In the genomic region with DNA sequence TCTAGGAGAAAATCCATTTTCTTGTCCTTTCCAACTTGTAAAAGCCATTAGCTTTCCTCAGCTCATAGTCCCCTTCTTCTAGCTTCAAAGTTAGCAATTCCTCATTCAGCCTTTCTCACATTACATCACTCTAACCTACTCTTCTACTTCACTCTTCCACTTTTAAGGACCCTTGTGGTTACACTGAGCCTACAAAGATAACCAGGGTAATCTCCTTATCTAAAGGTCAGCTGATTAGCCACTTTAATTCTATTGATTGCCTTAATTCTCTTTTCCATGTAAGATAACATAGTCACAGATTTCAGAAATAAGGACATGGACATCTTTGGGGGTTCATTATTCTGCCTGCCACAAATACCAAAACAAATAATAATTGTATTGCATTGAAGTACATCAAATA, we compare ENCODE assay signal across 21 cellular contexts. TPM values are rescaled to one million over a fixed set of nuclear protein-coding genes. Genes with fewer than 3 reads are reported as not detected.
A peak's percentile ranks its signal among the peaks of the same experiment; 100 is the strongest.
DNase-seq lines count a peak whose midpoint lies in the region; ATAC-seq, FAIRE-seq and TF ChIP-seq lines count a peak whose summit lies in the region.
"Had no signal": no experiment of that assay in that cellular context is flagged by ENCODE, and none has a peak within 500 bp of the region (broad histone marks: within the 10 kb centered on the region; RNA-seq: fewer than 3 reads in every experiment).

No MANE protein-coding gene starts in this region.

- FAIRE-seq in HepG2 (lab: Jason Lieb, UNC): no peak
- FAIRE-seq: A204.1 had no signal

- TF ChIP-seq CTCF in HepG2 (CRISPR knock-in tag; IDR thresholded peaks at IDR 0.05) (no peak), right lobe of liver (IDR thresholded peaks at IDR 0.05) (no peak), glutamatergic neuron (IDR thresholded peaks at IDR 0.05; ENCODE audit: partially characterized antibody, unreplicated experiment) (no peak), Peyer's patch (IDR thresholded peaks at IDR 0.05) (no peak)

- H3K27me3 ChIP-seq in HepG2 (ENCODE audit: control insufficient read depth in 1 of 2, insufficient read depth in 2 of 2, low read length in 2 of 2) (no peaks in the 10 kb centered on the region), right lobe of liver (no peaks in the 10 kb centered on the region), Peyer's patch (no peaks in the 10 kb centered on the region)
- H3K27me3 ChIP-seq: BE2C had no signal

- peaks cover 3% of the 10 kb centered on the region for H3K4me1 Mint-ChIP-seq in glutamatergic neuron (ENCODE audit: low read depth, unreplicated experiment)
- H3K4me1 Mint-ChIP-seq: CD4-positive, CD25-positive, alpha-beta regulatory T cell; CD8-positive, alpha-beta memory T cell had no signal

- H3K36me3 ChIP-seq in HepG2 (replicated peaks in 1 of 2; ENCODE audit: control insufficient read depth in 1 of 2, insufficient read depth in 2 of 2, low read length in 2 of 2) (no peaks in the 10 kb centered on the region), right lobe of liver (no peaks in the 10 kb centered on the region), Peyer's patch (no peaks in the 10 kb centered on the region)
- H3K36me3 ChIP-seq: BE2C had no signal

- H3K36me3 Mint-ChIP-seq in glutamatergic neuron (ENCODE audit: unreplicated experiment): peaks cover 13% of the 10 kb centered on the region
- H3K36me3 Mint-ChIP-seq: CD4-positive, CD25-positive, alpha-beta regulatory T cell had no signal

- POLR2A ChIA-PET in HepG2 (lab: Yijun Ruan, JAX): no interaction called here

- H3K79me2 ChIP-seq in HepG2 (ENCODE audit: insufficient read depth, low read length): no peaks in the 10 kb centered on the region

- no TSS peak for BruUV-seq in HepG2 (replicated peaks; lab: Mats Ljungman, UMichigan)

- peak overlapping the region; percentile 32; the same call in 1 of the 2 replicates for H3K4me2 ChIP-seq in HepG2 (ENCODE audit: low read depth, low read length)

- no peak for TF ChIP-seq EP300 in HepG2 (IDR thresholded peaks at IDR 0.05; ENCODE audit: low read depth in 2 of 2, low read length in 2 of 2)
- no peak for TF ChIP-seq EP300 in HepG2 (CRISPR knock-in tag; IDR thresholded peaks at IDR 0.05; ENCODE audit: borderline replicate concordance)

- H4K20me1 ChIP-seq in HepG2 (ENCODE audit: insufficient read depth, low read length): no peaks in the 10 kb centered on the region

- H3K9me3 ChIP-seq in HepG2 (ENCODE audit: low read length) (peaks cover 4% of the 10 kb centered on the region), right lobe of liver (no peaks in the 10 kb centered on the region), Peyer's patch (no peaks in the 10 kb centered on the region)
- H3K9me3 ChIP-seq: BE2C had no signal

- DNase-seq in HepG2 (ENCODE audit: low spot score) (no peak), right lobe of liver (no peak), NCI-H82 treated with DMSO at 0.1 percent for 48 hours (lab: John Stamatoyannopoulos, UW; ENCODE audit: unreplicated experiment) (peak; percentile 84), glutamatergic neuron (no peak), Peyer's patch (no peak)
- DNase-seq: ACHN; BE2C; C1 segment of cervical spinal cord; CD4-positive, CD25-positive, alpha-beta regulatory T cell; CD8-positive, alpha-beta memory T cell; COR-L47; GF-D8; GOT3; H7; IMR-90; KBM-7 had no signal

- CTCF ChIA-PET in HepG2 (lab: Yijun Ruan, JAX; ENCODE audit: low intra/inter-chr PET ratio, low total read pairs): no interaction called here

- H3K27ac Mint-ChIP-seq in glutamatergic neuron (ENCODE audit: unreplicated experiment): peak overlapping the region; percentile 57
- H3K27ac Mint-ChIP-seq: CD4-positive, CD25-positive, alpha-beta regulatory T cell; CD8-positive, alpha-beta memory T cell had no signal

- intact Hi-C loops in HepG2 (cut with micrococcal nuclease; ENCODE audit: unreplicated experiment): no loop called here
- intact Hi-C loops in right lobe of liver (cut with DNase I): no loop called here

- TF ChIP-seq RAD21 in HepG2 (CRISPR knock-in tag; IDR thresholded peaks at IDR 0.05): no peak

- H3K9me3 Mint-ChIP-seq in glutamatergic neuron (ENCODE audit: unreplicated experiment): peaks cover 5% of the 10 kb centered on the region

- H3K4me3 ChIP-seq in HepG2 (replicated peaks in 1 of 3; ENCODE audit: insufficient read depth in 1 of 3, low read depth in 2 of 3, low read length in 3 of 3) (no peak overlapping the region), right lobe of liver (no peak overlapping the region), Peyer's patch (no peak overlapping the region)

- no peak overlapping the region for H3K4me3 Mint-ChIP-seq in glutamatergic neuron (ENCODE audit: unreplicated experiment)
- H3K4me3 Mint-ChIP-seq: CD4-positive, CD25-positive, alpha-beta regulatory T cell; CD8-positive, alpha-beta memory T cell had no signal

- H3K9ac ChIP-seq in HepG2 (ENCODE audit: insufficient read depth, low read depth, low read length): no peak overlapping the region

- ATAC-seq in HepG2 (no peak), right lobe of liver (no peak), HG03045 (IDR thresholded peaks at IDR 0.05; ENCODE audit: unreplicated experiment) (no peak), GM18858 (IDR thresholded peaks at IDR 0.05; ENCODE audit: unreplicated experiment) (no peak)
- ATAC-seq: HCT116 had no signal

- no peak overlapping the region for H2AFZ ChIP-seq in HepG2 (ENCODE audit: low read length)

- H3K27ac ChIP-seq in HepG2 (ENCODE audit: extremely low read length, insufficient read depth, low read length) (no peak overlapping the region), right lobe of liver (no peak overlapping the region), Peyer's patch (no peak overlapping the region)
- H3K27ac ChIP-seq: HL-60 had no signal

- no peaks in the 10 kb centered on the region for H3K27me3 Mint-ChIP-seq in glutamatergic neuron (ENCODE audit: unreplicated experiment)
- H3K27me3 Mint-ChIP-seq: CD4-positive, CD25-positive, alpha-beta regulatory T cell had no signal

- in situ Hi-C loops in HepG2 (cut with HindIII; ENCODE audit: extremely low pct_ligation_motif_present, low pct_unique_long_range_greater_than_20kb): no loop called here

- peaks cover 7% of the 10 kb centered on the region for H3K4me1 ChIP-seq in HepG2 (ENCODE audit: insufficient read depth, low read length)
- no peaks in the 10 kb centered on the region for H3K4me1 ChIP-seq in right lobe of liver
- no peaks in the 10 kb centered on the region for H3K4me1 ChIP-seq in Peyer's patch
- H3K4me1 ChIP-seq: BE2C had no signal

- TF ChIP-seq POLR2A in HepG2 (IDR thresholded peaks at IDR 0.05; ENCODE audit: insufficient read depth in 1 of 2, low read depth in 2 of 2, low read length in 2 of 2) (no peak), right lobe of liver (IDR thresholded peaks at IDR 0.05) (no peak), Peyer's patch (IDR thresholded peaks at IDR 0.05) (no peak)

TF ChIP-seq in HepG2, 621 proteins besides CTCF, POLR2A, EP300 and RAD21 (continues in another document):
- TF ChIP-seq ZNF652 (CRISPR knock-in tag; IDR thresholded peaks at IDR 0.05; ENCODE audit: borderline replicate concordance, low read depth): no peak

RNA-seq across cellular contexts. Expression of gene SPATA6, which starts 8.5 kb away (rescaled TPM):
- total RNA-seq in HepG2 (2016; rRNA removed; fragmentation: Illumina TruSeq; extraction: Trizol) (1.8 and 3.3 TPM in 2 replicates), right lobe of liver (1 to 10 TPM; 2.5 to 8.4 (median 4.5) TPM), glutamatergic neuron (ENCODE audit: unreplicated experiment) (11.3 TPM), Peyer's patch (10 to 100 TPM in 1 of 4 donors, 1 to 10 TPM in 3; 7.7 to 34.7 (median 8.4) TPM)
- total RNA-seq in HepG2 (2016; cell fraction: cytosol; rRNA removed; fragmentation: Illumina TruSeq; extraction: Trizol; ENCODE audit: low read depth): 9.1 and 15.2 TPM in 2 replicates
- 2.6 TPM in 2 replicates for total RNA-seq in HepG2 (2016; cell fraction: insoluble cytoplasmic fraction; rRNA removed; fragmentation: Illumina TruSeq; extraction: Trizol)
- total RNA-seq in HepG2 (2016; cell fraction: membrane; rRNA removed; fragmentation: Illumina TruSeq; extraction: Trizol): 4.8 and 5.7 TPM in 2 replicates
- total RNA-seq in HepG2 (2016; cell fraction: nucleus; rRNA removed; fragmentation: Illumina TruSeq; extraction: Trizol): 4.5 and 7.0 TPM in 2 replicates
- polyA plus RNA-seq in HepG2 (2011; rRNA removed): 0.55 and 0.81 TPM in 2 replicates
- polyA plus RNA-seq in HepG2 (2011; cell fraction: cytosol; rRNA removed): 0.75 and 0.76 TPM in 2 replicates
- polyA plus RNA-seq in HepG2 (2011; cell fraction: nucleus; rRNA removed): 1.4 and 2.2 TPM in 2 replicates
- polyA plus RNA-seq in HepG2 (2012): 1.3 and 1.6 TPM in 2 replicates
- 2.6 and 3.4 TPM in 2 replicates for polyA plus RNA-seq in HepG2 (2016; cell fraction: cytosol; fragmentation: Illumina TruSeq; extraction: Trizol; ENCODE audit: low read depth)
- 2.1 and 4.0 TPM in 2 replicates for polyA plus RNA-seq in HepG2 (2016; cell fraction: insoluble cytoplasmic fraction; fragmentation: Illumina TruSeq; extraction: Trizol; ENCODE audit: low read depth)
- polyA plus RNA-seq in HepG2 (2016; cell fraction: membrane; fragmentation: Illumina TruSeq; extraction: Trizol; ENCODE audit: low read depth): 2.9 and 3.6 TPM in 2 replicates
- 3.0 and 3.4 TPM in 2 replicates for polyA plus RNA-seq in HepG2 (2016; cell fraction: nucleus; fragmentation: Illumina TruSeq; extraction: Trizol; ENCODE audit: insufficient read depth, low read depth)
- 0.42 and 2.6 TPM in 2 replicates for polyA minus RNA-seq in HepG2 (2011; rRNA and poly(A)+ RNA removed; ENCODE audit: low replicate concordance)
- 1.8 and 2.3 TPM in 2 replicates for polyA minus RNA-seq in HepG2 (2011; cell fraction: cytosol; rRNA and poly(A)+ RNA removed)
- 9.0 and 10.2 TPM in 2 replicates for polyA minus RNA-seq in HepG2 (2011; cell fraction: nucleus; rRNA and poly(A)+ RNA removed)
